ENCODE assay signal across 24 cellular contexts in the genomic region with DNA sequence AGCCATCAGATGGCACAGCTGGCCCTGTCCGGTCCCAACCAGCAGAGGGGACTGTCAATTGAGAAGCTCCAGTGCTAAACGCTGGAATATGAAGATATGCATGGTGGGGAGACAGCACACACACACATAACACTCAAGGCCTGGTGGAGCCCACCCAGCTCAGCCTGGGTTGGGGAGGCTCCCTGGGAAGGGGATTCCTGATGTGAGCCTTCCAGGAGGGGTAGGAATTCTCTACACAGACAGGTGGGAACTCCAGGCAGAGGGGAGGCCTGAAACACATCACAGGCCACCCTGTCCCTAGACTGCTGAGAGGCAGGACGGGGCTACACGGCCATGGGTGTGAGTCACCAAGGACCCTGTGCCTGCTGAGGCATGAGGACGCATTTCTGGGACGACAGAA.
"Had no signal": no experiment of that assay in that cellular context is flagged by ENCODE, and none has a peak within 500 bp of the region (broad histone marks: within the 10 kb centered on the region; RNA-seq: fewer than 3 reads in every experiment).

No MANE protein-coding gene starts in this region.

- H3K27ac ChIP-seq: ascending aorta, body of pancreas, SJSA1 had no signal

- H3K4me3 Mint-ChIP-seq: activated B cell treated with CpG ODN at 0.5 μM for 24 hours; activated CD4-positive, alpha-beta memory T cell treated with anti-CD3 and anti-CD28 coated beads, Interleukin-2, amount 10 ng/mL, durations not matched to agents 7 days and 5 days; activated naive CD8-positive, alpha-beta T cell treated with anti-CD3 and anti-CD28 coated beads, Interleukin-2, amount 50 U/mL, for 24 hours; activated T-cell treated with anti-CD3 and anti-CD28 coated beads, Interleukin-2, amount 50 U/mL, for 4 hours had no signal

- H3K27me3 ChIP-seq: ascending aorta, body of pancreas, SJSA1 had no signal

- H3K36me3 Mint-ChIP-seq: activated naive CD4-positive, alpha-beta T cell treated with anti-CD3 and anti-CD28 coated beads, Interleukin-2, amount 50 U/mL, for 72 hours had no signal

- H3K9me3 ChIP-seq: ascending aorta, body of pancreas, SJSA1 had no signal

- H3K4me1 Mint-ChIP-seq: activated B cell treated with CpG ODN at 0.5 μM for 24 hours; activated CD4-positive, alpha-beta memory T cell treated with anti-CD3 and anti-CD28 coated beads, Interleukin-2, amount 10 ng/mL, durations not matched to agents 7 days and 5 days had no signal

- H3K4me1 ChIP-seq: ascending aorta, body of pancreas, SJSA1 had no signal

- H3K27me3 Mint-ChIP-seq: activated B cell treated with CpG ODN at 0.5 μM for 24 hours; activated naive CD8-positive, alpha-beta T cell treated with anti-CD3 and anti-CD28 coated beads, Interleukin-2, amount 50 U/mL, for 24 hours had no signal

- DNase-seq: activated B cell treated with CpG ODN at 0.5 μM for 24 hours; activated CD4-positive, alpha-beta memory T cell treated with anti-CD3 and anti-CD28 coated beads, Interleukin-2, amount 10 ng/mL, durations not matched to agents 7 days and 5 days; activated CD4-positive, alpha-beta T cell treated with anti-CD3 and anti-CD28 coated beads for 1 hour; activated CD4-positive, alpha-beta T cell treated with anti-CD3 and anti-CD28 coated beads, Interleukin-2, amount 50 U/mL, for 1 hour; activated effector memory CD4-positive, alpha-beta T cell treated with anti-CD3 and anti-CD28 coated beads, Interleukin-2, amount 50 U/mL, for 16 hours; activated naive CD4-positive, alpha-beta T cell treated with Interleukin-2 at 50 U/mL for 16 hours; activated naive CD8-positive, alpha-beta T cell treated with anti-CD3 and anti-CD28 coated beads, Interleukin-2, amount 50 U/mL, for 24 hours; activated T-cell treated with anti-CD3 and anti-CD28 coated beads, Interleukin-2, amount 50 U/mL, for 4 hours; amniotic stem cell; body of pancreas; Kasumi-1; KBM-7; NCI-H1048; NCI-H146; NCI-H187 treated with DMSO at 0.1 percent for 48 hours; NCI-H2081 treated with DMSO at 0.1 percent for 48 hours; NCI-H446; NCI-H524; SHP77; SW 1271 had no signal

- ATAC-seq: activated naive CD4-positive, alpha-beta T cell treated with anti-CD3 and anti-CD28 coated beads, Interleukin-2, amount 50 U/mL, for 72 hours; activated naive CD8-positive, alpha-beta T cell treated with anti-CD3 and anti-CD28 coated beads, Interleukin-2, amount 50 U/mL, for 24 hours; activated T-cell treated with anti-CD3 and anti-CD28 coated beads, Interleukin-2, amount 50 U/mL, for 4 hours; body of pancreas; SK-N-SH treated with all-trans-retinoic acid at 6 μM for 48 hours had no signal

- H3K27ac Mint-ChIP-seq: activated B cell treated with CpG ODN at 0.5 μM for 24 hours; activated CD4-positive, alpha-beta memory T cell treated with anti-CD3 and anti-CD28 coated beads, Interleukin-2, amount 10 ng/mL, durations not matched to agents 7 days and 5 days; activated naive CD8-positive, alpha-beta T cell treated with anti-CD3 and anti-CD28 coated beads, Interleukin-2, amount 50 U/mL, for 24 hours had no signal

- H3K4me3 ChIP-seq: ascending aorta, body of pancreas, SJSA1 had no signal

- H3K36me3 ChIP-seq: ascending aorta, SJSA1 had no signal

- H3K9me3 Mint-ChIP-seq: activated CD4-positive, alpha-beta memory T cell treated with anti-CD3 and anti-CD28 coated beads, Interleukin-2, amount 10 ng/mL, durations not matched to agents 7 days and 5 days; activated naive CD4-positive, alpha-beta T cell treated with anti-CD3 and anti-CD28 coated beads, Interleukin-2, amount 50 U/mL, for 72 hours; activated naive CD8-positive, alpha-beta T cell treated with anti-CD3 and anti-CD28 coated beads, Interleukin-2, amount 50 U/mL, for 24 hours; activated T-cell treated with anti-CD3 and anti-CD28 coated beads, Interleukin-2, amount 50 U/mL, for 4 hours had no signal
